6 cellular contexts compared by ENCODE assay signal in the genomic region with DNA sequence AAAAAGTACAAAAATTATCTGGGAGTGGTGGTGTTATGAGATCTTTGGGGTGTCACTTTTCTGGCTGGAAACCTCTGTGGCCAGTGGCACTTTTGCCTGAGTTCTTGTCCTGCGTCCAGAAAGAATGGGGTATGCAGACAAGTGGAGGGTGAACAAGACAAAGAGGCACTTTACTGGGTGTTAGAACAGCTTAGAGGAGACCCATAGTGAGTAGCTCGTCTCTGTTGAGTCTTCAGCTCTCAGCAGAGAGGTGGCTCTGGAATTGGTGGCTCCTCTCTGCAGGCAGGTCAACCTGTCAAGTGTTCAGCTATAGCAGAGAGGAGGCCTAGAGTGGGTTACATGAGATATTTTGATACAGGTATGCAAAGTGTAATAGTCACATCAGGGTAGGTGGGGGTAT. TPM values are rescaled to one million over a fixed set of nuclear protein-coding genes. Genes with fewer than 3 reads are reported as not detected.
"Had no signal": no experiment of that assay in that cellular context is flagged by ENCODE, and none has a peak within 500 bp of the region (broad histone marks: within the 10 kb centered on the region; RNA-seq: fewer than 3 reads in every experiment).

No MANE protein-coding gene starts in this region.

- H3K4me3 ChIP-seq: GM23338 had no signal

- DNase-seq: H9 had no signal

- ATAC-seq: GM23338, HepG2 had no signal

- H3K27ac ChIP-seq: HL-60 had no signal

RNA-seq across cellular contexts. Expression of gene CRYGD, which starts 26.1 kb away (rescaled TPM):
- total RNA-seq: H9, HepG2, HT1080 had no signal

RNA-seq across cellular contexts. Expression of gene CRYGC, which starts 31.4 kb away (rescaled TPM):
- total RNA-seq: GM23338, H1, H9, HT1080 had no signal

RNA-seq across cellular contexts. Expression of gene CRYGB, which starts 47.7 kb away (rescaled TPM):
- total RNA-seq: H1, H9, HepG2, HT1080 had no signal
